ENCODE assay signal across 13 cellular contexts in genomic region chr10:48589266-48589665, GRCh38. TPM values are rescaled to one million over a fixed set of nuclear protein-coding genes. Genes with fewer than 3 reads are reported as not detected.
DNase-seq lines count a peak whose midpoint lies in the region; ATAC-seq and TF ChIP-seq lines count a peak whose summit lies in the region.
"Had no signal": no experiment of that assay in that cellular context is flagged by ENCODE, and none has a peak within 500 bp of the region (broad histone marks: within the 10 kb centered on the region; RNA-seq: fewer than 3 reads in every experiment).

No MANE protein-coding gene starts in this region.

- H3K4me1 Mint-ChIP-seq in HFFc6 (ENCODE audit: low read depth), result peaks cover 80% of the 10 kb centered on the region

- no peak for ATAC-seq in GM21619 (IDR thresholded peaks at IDR 0.05; ENCODE audit: unreplicated experiment)
- ATAC-seq: Panc1 had no signal

- intact Hi-C loops in lower leg skin (cut with DNase I; ENCODE audit: low total_unique reads), result no loop called here

- H3K36me3 Mint-ChIP-seq in HFFc6 (ENCODE audit: low read depth), result peaks cover 51% of the 10 kb centered on the region

- TF ChIP-seq POLR2A in lower leg skin (IDR thresholded peaks at IDR 0.05), result no peak

- H3K27ac Mint-ChIP-seq in HFFc6, result peak overlapping the region; percentile 96

- H3K4me3 ChIP-seq in lower leg skin (ENCODE audit: low read depth, poor library complexity, severe bottlenecking), result no peak overlapping the region
- H3K4me3 ChIP-seq: thyroid gland had no signal

- WGBS in lower leg skin, 2 donors, result 53% methylated on average over 5 of the region's 5 CpGs

- no peaks in the 10 kb centered on the region; the same call in 1 of the 2 replicates for H3K27me3 Mint-ChIP-seq in HFFc6 (ENCODE audit: insufficient read depth)

- H3K4me3 Mint-ChIP-seq in HFFc6, result peak overlapping the region; percentile 76

- peak; percentile 45 for DNase-seq in A172 (ENCODE audit: low spot score)
- peak; percentile 91 for DNase-seq in HFFc6
- peak; percentile 69 for DNase-seq in dermis blood vessel endothelial cell
- DNase-seq in lower leg skin (ENCODE audit: low spot score in 2 of 2), result peak; percentile 18 to 71
- no peak for DNase-seq in superior temporal gyrus (ENCODE audit: extremely low spot score)
- DNase-seq in NCI-H187 (lab: John Stamatoyannopoulos, UW), result no peak
- DNase-seq in GM19240 (ENCODE audit: insufficient read length, low spot score), result no peak
- DNase-seq: BE2C, cortex of kidney, NCI-H1105, thyroid gland had no signal

- H3K9me3 Mint-ChIP-seq in HFFc6, result no peaks in the 10 kb centered on the region

- TF ChIP-seq CTCF in HFFc6 (IDR thresholded peaks at IDR 0.05) (no peak), lower leg skin (IDR thresholded peaks at IDR 0.05) (no peak)

RNA-seq across cellular contexts. Expression of gene ARHGAP22, which starts 15.6 kb away (rescaled TPM):
- total RNA-seq in A172 (2014; rRNA removed; shearing (Covaris generic)), result 6.1 and 8.2 TPM in 2 replicates
- total RNA-seq in HFFc6 (2021; fragmentation: NEBNext Ultra II Directional; extraction: Animal tissue kit (Norgen Biotek cat#: 25700)), result 100 to 1,000 TPM in 1 of 6 experiments, 10 to 100 TPM in 5; 74.3 to 117 (median 95.7) TPM
- total RNA-seq in dermis blood vessel endothelial cell (8.3 and 19.0 TPM in 2 replicates), lower leg skin (1 to 10 TPM in 2 of 4 donors, under 1 TPM in 2; 0.46 to 3.0 (median 1.4) TPM)

Comparison
In these comparisons a context has a peak if more than half of its experiments do, and no peak if none do; other contexts are left out.
1. DNase-seq: peak in A172 (single experiment), HFFc6 (single experiment), dermis blood vessel endothelial cell (single experiment) and lower leg skin (2 of 2); none in superior temporal gyrus (single experiment), NCI-H187 (0 of 2) and GM19240 (single experiment).